ENCODE assay signal across 1 cellular context in genomic region chr19:13959962-13960862, GRCh38.
TF ChIP-seq lines count a peak whose summit lies in the region.

No MANE protein-coding gene starts in this region.

TF ChIP-seq in endothelial cell of umbilical vein, 7 proteins besides CTCF, POLR2A, EP300 and RAD21:
- TF ChIP-seq GATA2 (IDR thresholded peaks at IDR 0.05; ENCODE audit: insufficient read depth, insufficient read length, low read depth, low read length) (no peak), EZH2 (IDR thresholded peaks at IDR 0.05; ENCODE audit: borderline replicate concordance, low read depth, low read length, severe bottlenecking) (no peak), JUN (IDR thresholded peaks at IDR 0.05; ENCODE audit: borderline replicate concordance, insufficient read depth, insufficient read length, low read depth) (no peak), POLR2AphosphoS5 (IDR thresholded peaks at IDR 0.05; ENCODE audit: insufficient read depth, low read depth, low read length) (no peak), MYC (IDR thresholded peaks at IDR 0.05; ENCODE audit: low read depth, low read length) (no peak), FOS (IDR thresholded peaks at IDR 0.05; ENCODE audit: borderline replicate concordance, insufficient read depth, low read length) (no peak), MAX (IDR thresholded peaks at IDR 0.05; ENCODE audit: insufficient read depth, insufficient read length) (no peak)
